ENCODE assay signal across 1 cellular context in the genomic region with DNA sequence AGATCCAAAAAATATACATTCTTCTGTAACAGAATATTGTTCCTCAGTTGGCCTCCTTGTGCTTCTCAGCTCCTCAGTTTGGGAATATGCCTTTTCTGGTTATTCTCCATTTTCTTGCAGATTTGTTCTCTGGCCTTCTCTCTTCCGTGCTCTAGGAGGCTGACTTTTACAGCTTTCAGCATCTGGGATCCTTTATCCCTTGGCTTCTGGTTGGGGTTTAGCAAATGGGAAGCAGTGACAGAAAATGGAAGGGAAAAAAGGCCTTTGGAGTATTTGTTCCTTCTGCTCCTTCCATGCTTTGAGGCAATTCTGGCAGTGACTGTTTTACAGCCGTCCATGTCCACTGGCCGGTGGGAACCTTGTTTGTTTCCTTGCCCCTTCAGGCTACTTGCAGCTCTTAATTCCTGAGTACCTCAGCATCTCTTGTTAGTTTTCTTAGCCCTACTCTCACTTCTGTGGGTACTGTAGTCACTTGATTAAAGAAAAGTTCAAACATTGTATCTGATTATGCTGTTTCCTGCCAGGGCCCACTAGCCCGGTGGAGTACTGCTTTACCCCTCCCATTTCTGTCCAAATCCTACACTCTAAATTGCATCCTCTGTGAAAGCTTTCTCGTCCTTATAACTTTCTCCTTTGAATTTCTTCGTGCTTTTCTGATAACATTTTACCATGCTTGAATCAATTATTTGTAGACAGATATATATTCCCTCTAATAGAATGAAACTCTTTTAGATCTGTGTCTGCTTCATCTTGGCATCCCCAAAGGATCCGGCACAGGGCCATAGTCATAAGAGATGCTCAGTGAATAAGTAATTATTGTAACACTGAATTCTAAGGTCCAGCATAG.
TF ChIP-seq lines count a peak whose summit lies in the region.

No MANE protein-coding gene starts in this region.

TF ChIP-seq in HEK293, 187 proteins besides CTCF, POLR2A, EP300 and RAD21 (continued from another document):
- TF ChIP-seq, protein P1, sequence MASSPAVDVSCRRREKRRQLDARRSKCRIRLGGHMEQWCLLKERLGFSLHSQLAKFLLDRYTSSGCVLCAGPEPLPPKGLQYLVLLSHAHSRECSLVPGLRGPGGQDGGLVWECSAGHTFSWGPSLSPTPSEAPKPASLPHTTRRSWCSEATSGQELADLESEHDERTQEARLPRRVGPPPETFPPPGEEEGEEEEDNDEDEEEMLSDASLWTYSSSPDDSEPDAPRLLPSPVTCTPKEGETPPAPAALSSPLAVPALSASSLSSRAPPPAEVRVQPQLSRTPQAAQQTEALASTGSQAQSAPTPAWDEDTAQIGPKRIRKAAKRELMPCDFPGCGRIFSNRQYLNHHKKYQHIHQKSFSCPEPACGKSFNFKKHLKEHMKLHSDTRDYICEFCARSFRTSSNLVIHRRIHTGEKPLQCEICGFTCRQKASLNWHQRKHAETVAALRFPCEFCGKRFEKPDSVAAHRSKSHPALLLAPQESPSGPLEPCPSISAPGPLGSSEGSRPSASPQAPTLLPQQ (tag by site-specific recombination; IDR thresholded peaks at IDR 0.05), result peak; percentile 87
- TF ChIP-seq ZNF274 (IDR thresholded peaks at IDR 0.05; ENCODE audit: low read length) (no peak), ZNF274 (tag by site-specific recombination; IDR thresholded peaks at IDR 0.05; ENCODE audit: borderline replicate concordance) (no peak), YY2 (tag by site-specific recombination; IDR thresholded peaks at IDR 0.05) (no peak), ZEB2 (tag by site-specific recombination; IDR thresholded peaks at IDR 0.05) (no peak), ZFP69B (tag by site-specific recombination; IDR thresholded peaks at IDR 0.05) (peak; percentile 83), ZNF629 (tag by site-specific recombination; IDR thresholded peaks at IDR 0.05) (no peak), GFI1B (tag by site-specific recombination; IDR thresholded peaks at IDR 0.05) (no peak), ZNF223 (tag by site-specific recombination; IDR thresholded peaks at IDR 0.05) (no peak), SP2 (tag by site-specific recombination; IDR thresholded peaks at IDR 0.05) (no peak), ZNF600 (tag by site-specific recombination; IDR thresholded peaks at IDR 0.05) (0 out of 2 replicates have a peak, but pooled peaks have one; percentile 33), IKZF3 (tag by site-specific recombination; IDR thresholded peaks at IDR 0.05) (peak; percentile 22; the same call in 1 of the 2 replicates), ZNF530 (tag by site-specific recombination; IDR thresholded peaks at IDR 0.05; ENCODE audit: low read depth) (no peak), ZBTB20 (tag by site-specific recombination; IDR thresholded peaks at IDR 0.05) (peak; percentile 72), REPIN1 (tag by site-specific recombination; IDR thresholded peaks at IDR 0.05; ENCODE audit: low read depth) (no peak), PRDM1 (tag by site-specific recombination; IDR thresholded peaks at IDR 0.05) (peak; percentile 75)
- TF ChIP-seq, protein P2, sequence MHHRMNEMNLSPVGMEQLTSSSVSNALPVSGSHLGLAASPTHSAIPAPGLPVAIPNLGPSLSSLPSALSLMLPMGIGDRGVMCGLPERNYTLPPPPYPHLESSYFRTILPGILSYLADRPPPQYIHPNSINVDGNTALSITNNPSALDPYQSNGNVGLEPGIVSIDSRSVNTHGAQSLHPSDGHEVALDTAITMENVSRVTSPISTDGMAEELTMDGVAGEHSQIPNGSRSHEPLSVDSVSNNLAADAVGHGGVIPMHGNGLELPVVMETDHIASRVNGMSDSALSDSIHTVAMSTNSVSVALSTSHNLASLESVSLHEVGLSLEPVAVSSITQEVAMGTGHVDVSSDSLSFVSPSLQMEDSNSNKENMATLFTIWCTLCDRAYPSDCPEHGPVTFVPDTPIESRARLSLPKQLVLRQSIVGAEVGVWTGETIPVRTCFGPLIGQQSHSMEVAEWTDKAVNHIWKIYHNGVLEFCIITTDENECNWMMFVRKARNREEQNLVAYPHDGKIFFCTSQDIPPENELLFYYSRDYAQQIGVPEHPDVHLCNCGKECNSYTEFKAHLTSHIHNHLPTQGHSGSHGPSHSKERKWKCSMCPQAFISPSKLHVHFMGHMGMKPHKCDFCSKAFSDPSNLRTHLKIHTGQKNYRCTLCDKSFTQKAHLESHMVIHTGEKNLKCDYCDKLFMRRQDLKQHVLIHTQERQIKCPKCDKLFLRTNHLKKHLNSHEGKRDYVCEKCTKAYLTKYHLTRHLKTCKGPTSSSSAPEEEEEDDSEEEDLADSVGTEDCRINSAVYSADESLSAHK (tag by site-specific recombination; IDR thresholded peaks at IDR 0.05), result no peak
- TF ChIP-seq, protein P3, sequence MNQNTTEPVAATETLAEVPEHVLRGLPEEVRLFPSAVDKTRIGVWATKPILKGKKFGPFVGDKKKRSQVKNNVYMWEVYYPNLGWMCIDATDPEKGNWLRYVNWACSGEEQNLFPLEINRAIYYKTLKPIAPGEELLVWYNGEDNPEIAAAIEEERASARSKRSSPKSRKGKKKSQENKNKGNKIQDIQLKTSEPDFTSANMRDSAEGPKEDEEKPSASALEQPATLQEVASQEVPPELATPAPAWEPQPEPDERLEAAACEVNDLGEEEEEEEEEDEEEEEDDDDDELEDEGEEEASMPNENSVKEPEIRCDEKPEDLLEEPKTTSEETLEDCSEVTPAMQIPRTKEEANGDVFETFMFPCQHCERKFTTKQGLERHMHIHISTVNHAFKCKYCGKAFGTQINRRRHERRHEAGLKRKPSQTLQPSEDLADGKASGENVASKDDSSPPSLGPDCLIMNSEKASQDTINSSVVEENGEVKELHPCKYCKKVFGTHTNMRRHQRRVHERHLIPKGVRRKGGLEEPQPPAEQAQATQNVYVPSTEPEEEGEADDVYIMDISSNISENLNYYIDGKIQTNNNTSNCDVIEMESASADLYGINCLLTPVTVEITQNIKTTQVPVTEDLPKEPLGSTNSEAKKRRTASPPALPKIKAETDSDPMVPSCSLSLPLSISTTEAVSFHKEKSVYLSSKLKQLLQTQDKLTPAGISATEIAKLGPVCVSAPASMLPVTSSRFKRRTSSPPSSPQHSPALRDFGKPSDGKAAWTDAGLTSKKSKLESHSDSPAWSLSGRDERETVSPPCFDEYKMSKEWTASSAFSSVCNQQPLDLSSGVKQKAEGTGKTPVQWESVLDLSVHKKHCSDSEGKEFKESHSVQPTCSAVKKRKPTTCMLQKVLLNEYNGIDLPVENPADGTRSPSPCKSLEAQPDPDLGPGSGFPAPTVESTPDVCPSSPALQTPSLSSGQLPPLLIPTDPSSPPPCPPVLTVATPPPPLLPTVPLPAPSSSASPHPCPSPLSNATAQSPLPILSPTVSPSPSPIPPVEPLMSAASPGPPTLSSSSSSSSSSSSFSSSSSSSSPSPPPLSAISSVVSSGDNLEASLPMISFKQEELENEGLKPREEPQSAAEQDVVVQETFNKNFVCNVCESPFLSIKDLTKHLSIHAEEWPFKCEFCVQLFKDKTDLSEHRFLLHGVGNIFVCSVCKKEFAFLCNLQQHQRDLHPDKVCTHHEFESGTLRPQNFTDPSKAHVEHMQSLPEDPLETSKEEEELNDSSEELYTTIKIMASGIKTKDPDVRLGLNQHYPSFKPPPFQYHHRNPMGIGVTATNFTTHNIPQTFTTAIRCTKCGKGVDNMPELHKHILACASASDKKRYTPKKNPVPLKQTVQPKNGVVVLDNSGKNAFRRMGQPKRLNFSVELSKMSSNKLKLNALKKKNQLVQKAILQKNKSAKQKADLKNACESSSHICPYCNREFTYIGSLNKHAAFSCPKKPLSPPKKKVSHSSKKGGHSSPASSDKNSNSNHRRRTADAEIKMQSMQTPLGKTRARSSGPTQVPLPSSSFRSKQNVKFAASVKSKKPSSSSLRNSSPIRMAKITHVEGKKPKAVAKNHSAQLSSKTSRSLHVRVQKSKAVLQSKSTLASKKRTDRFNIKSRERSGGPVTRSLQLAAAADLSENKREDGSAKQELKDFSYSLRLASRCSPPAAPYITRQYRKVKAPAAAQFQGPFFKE (tag by site-specific recombination; IDR thresholded peaks at IDR 0.05; ENCODE audit: borderline replicate concordance), result no peak
- TF ChIP-seq, protein P4, sequence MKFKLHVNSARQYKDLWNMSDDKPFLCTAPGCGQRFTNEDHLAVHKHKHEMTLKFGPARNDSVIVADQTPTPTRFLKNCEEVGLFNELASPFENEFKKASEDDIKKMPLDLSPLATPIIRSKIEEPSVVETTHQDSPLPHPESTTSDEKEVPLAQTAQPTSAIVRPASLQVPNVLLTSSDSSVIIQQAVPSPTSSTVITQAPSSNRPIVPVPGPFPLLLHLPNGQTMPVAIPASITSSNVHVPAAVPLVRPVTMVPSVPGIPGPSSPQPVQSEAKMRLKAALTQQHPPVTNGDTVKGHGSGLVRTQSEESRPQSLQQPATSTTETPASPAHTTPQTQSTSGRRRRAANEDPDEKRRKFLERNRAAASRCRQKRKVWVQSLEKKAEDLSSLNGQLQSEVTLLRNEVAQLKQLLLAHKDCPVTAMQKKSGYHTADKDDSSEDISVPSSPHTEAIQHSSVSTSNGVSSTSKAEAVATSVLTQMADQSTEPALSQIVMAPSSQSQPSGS (tag by site-specific recombination; IDR thresholded peaks at IDR 0.05; ENCODE audit: low read depth), result no peak
- TF ChIP-seq, protein P5, sequence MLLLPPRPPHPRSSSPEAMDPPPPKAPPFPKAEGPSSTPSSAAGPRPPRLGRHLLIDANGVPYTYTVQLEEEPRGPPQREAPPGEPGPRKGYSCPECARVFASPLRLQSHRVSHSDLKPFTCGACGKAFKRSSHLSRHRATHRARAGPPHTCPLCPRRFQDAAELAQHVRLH (tag by site-specific recombination; IDR thresholded peaks at IDR 0.05), result no peak
- TF ChIP-seq, protein P6, sequence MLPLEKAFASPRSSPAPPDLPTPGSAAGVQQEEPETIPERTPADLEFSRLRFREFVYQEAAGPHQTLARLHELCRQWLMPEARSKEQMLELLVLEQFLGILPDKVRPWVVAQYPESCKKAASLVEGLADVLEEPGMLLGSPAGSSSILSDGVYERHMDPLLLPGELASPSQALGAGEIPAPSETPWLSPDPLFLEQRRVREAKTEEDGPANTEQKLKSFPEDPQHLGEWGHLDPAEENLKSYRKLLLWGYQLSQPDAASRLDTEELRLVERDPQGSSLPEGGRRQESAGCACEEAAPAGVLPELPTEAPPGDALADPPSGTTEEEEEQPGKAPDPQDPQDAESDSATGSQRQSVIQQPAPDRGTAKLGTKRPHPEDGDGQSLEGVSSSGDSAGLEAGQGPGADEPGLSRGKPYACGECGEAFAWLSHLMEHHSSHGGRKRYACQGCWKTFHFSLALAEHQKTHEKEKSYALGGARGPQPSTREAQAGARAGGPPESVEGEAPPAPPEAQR (tag by site-specific recombination; IDR thresholded peaks at IDR 0.05), result no peak
